Comparison of ENCODE assay signal across 15 cellular contexts in the genomic region with DNA sequence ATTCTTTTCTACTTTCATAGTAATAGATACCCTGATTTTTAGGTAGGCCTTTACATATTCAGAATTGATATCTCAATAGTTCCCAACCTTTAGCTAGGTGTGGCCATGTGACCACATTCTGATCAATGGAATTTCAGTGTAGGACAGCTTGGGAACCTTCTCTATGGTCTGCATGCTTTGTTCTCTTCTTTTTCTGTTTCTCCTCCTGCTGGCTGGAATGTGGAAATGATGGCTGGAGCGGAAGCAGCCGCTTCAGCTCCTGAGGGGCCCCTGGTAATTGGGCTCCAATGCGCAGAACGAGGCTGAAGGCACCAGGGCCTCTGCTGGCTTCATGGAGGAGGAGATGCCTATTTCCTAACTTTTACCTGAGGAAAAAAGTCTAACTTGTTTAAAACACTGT.
DNase-seq lines count a peak whose midpoint lies in the region; ATAC-seq and TF ChIP-seq lines count a peak whose summit lies in the region.
"Had no signal": no experiment of that assay in that cellular context is flagged by ENCODE, and none has a peak within 500 bp of the region (broad histone marks: within the 10 kb centered on the region; RNA-seq: fewer than 3 reads in every experiment).

No MANE protein-coding gene starts in this region.

- no peaks in the 10 kb centered on the region for H3K9me3 ChIP-seq in iPS DF 6.9 (ENCODE audit: control insufficient read depth, insufficient read depth, low read length)
- H3K9me3 ChIP-seq: Peyer's patch had no signal

- H3K9me3 Mint-ChIP-seq in WTC11: no peaks in the 10 kb centered on the region
- H3K9me3 Mint-ChIP-seq: activated B cell treated with CpG ODN at 0.5 μM for 24 hours; activated T-cell treated with anti-CD3 and anti-CD28 coated beads, Interleukin-2, amount 50 U/mL, for 4 hours; CD14-positive monocyte; naive thymus-derived CD8-positive, alpha-beta T cell had no signal

- no peaks in the 10 kb centered on the region for H3K4me1 ChIP-seq in iPS DF 6.9 (ENCODE audit: control insufficient read depth, insufficient read depth, low read length)
- H3K4me1 ChIP-seq: Peyer's patch had no signal

- peaks cover 7% of the 10 kb centered on the region for H3K4me1 Mint-ChIP-seq in WTC11

- TF ChIP-seq CTCF in AG04449 (IDR thresholded peaks at IDR 0.05; ENCODE audit: insufficient read depth, low read length, missing control alignments) (peak; percentile 14), WTC11 (IDR thresholded peaks at IDR 0.05) (peak; percentile 21; the same call in 1 of the 2 replicates)

- no peak overlapping the region for H3K27ac Mint-ChIP-seq in WTC11
- H3K27ac Mint-ChIP-seq: activated B cell treated with CpG ODN at 0.5 μM for 24 hours; CD14-positive monocyte; naive thymus-derived CD8-positive, alpha-beta T cell had no signal

- no peaks in the 10 kb centered on the region for H3K36me3 Mint-ChIP-seq in WTC11
- H3K36me3 Mint-ChIP-seq: CD14-positive monocyte had no signal

- POLR2A ChIA-PET in AG04449 (lab: Yijun Ruan, JAX): no interaction called here
- POLR2A ChIA-PET in WTC11 (lab: Charles Lee): no interaction called here

- ATAC-seq in WTC11 (peak; percentile 81), GM19395 (IDR thresholded peaks at IDR 0.05; ENCODE audit: unreplicated experiment) (no peak)
- ATAC-seq: activated T-cell treated with anti-CD3 and anti-CD28 coated beads, Interleukin-2, amount 50 U/mL, for 4 hours; naive thymus-derived CD8-positive, alpha-beta T cell had no signal

- H3K27me3 ChIP-seq in H7 (ENCODE audit: control insufficient read depth, insufficient read depth, low read length) (no peaks in the 10 kb centered on the region), iPS DF 6.9 (ENCODE audit: control insufficient read depth, insufficient read depth, low read length) (no peaks in the 10 kb centered on the region)
- H3K27me3 ChIP-seq: Peyer's patch had no signal

- no peak overlapping the region for H3K27ac ChIP-seq in iPS DF 6.9 (ENCODE audit: low read length)
- H3K27ac ChIP-seq: Peyer's patch had no signal

- no peak overlapping the region for H3K4me3 ChIP-seq in AG04449 (ENCODE audit: low read depth, low read length)
- H3K4me3 ChIP-seq in H7 (ENCODE audit: insufficient read depth, low read depth, low read length): no peak overlapping the region
- H3K4me3 ChIP-seq in iPS DF 6.9 (ENCODE audit: low read length): no peak overlapping the region
- H3K4me3 ChIP-seq: Peyer's patch had no signal

- CTCF ChIA-PET in AG04449 (lab: Yijun Ruan, JAX) (interaction anchor here (1.0 to 1.7 kb wide), 2 partner anchors 15 to 60 kb away, joined by 5 read pairs; no protein-coding TSS in a partner anchor), WTC11 (lab: Charles Lee) (interaction anchor here (0.9 to 1.1 kb wide), 3 partner anchors 15 to 24 kb away, joined by 3 to 4 read pairs (median 3); no protein-coding TSS in a partner anchor)

- no peak overlapping the region for H3K4me3 Mint-ChIP-seq in WTC11
- H3K4me3 Mint-ChIP-seq: activated B cell treated with CpG ODN at 0.5 μM for 24 hours; activated T-cell treated with anti-CD3 and anti-CD28 coated beads, Interleukin-2, amount 50 U/mL, for 4 hours; CD14-positive monocyte; naive thymus-derived CD8-positive, alpha-beta T cell had no signal

- no CpG with 5 or more reads among the region's 4 CpGs for WGBS in iPS DF 6.9 (ENCODE audit: insufficient coverage, insufficient read length)

- H3K36me3 ChIP-seq in H7 (replicated peaks; ENCODE audit: control insufficient read depth, insufficient read depth, low read length) (no peaks in the 10 kb centered on the region), iPS DF 6.9 (ENCODE audit: control insufficient read depth, insufficient read depth, low read length) (no peaks in the 10 kb centered on the region)

- H3K27me3 Mint-ChIP-seq in WTC11 (ENCODE audit: low read depth): no peaks in the 10 kb centered on the region; the same call in 1 of the 2 replicates
- H3K27me3 Mint-ChIP-seq: activated B cell treated with CpG ODN at 0.5 μM for 24 hours had no signal

- DNase-seq in AG04449 (ENCODE audit: low read depth, low spot score) (no peak), H7 (peak; percentile 92), WTC11 (ENCODE audit: low spot score) (peak; percentile 49), iPS DF 6.9 (ENCODE audit: low read depth, low spot score) (peak; percentile 41), HK-2 (ENCODE audit: unreplicated experiment) (no peak)
- no peak for DNase-seq in activated CD4-positive, alpha-beta T cell treated with anti-CD3 and anti-CD28 coated beads, Interleukin-2, amount 50 U/mL, for 4 hours
- no peak for DNase-seq in activated CD4-positive, alpha-beta T cell treated with anti-CD3 and anti-CD28 coated beads, Interleukin-2, amount 50 U/mL, for 48 hours
- DNase-seq: activated B cell treated with CpG ODN at 0.5 μM for 24 hours; activated T-cell treated with anti-CD3 and anti-CD28 coated beads, Interleukin-2, amount 50 U/mL, for 4 hours; anterior cingulate cortex; naive thymus-derived CD8-positive, alpha-beta T cell; Peyer's patch; stimulated activated CD4-positive, alpha-beta T cell treated with anti-CD3 and anti-CD28 coated beads, Interleukin-12 subunit alpha, Interleukin-12 subunit beta, amount 100 ng/mL, for 4 hours had no signal

TF ChIP-seq in WTC11, 78 proteins besides CTCF, POLR2A, EP300 and RAD21 (continues in another document):
- TF ChIP-seq TEAD4 (CRISPR knock-in tag; IDR thresholded peaks at IDR 0.05) (peak; percentile 62; the same call in 1 of the 2 replicates), TEAD1 (CRISPR knock-in tag; IDR thresholded peaks at IDR 0.05) (peak; percentile 93; the same call in 1 of the 2 replicates), USF1 (CRISPR knock-in tag; IDR thresholded peaks at IDR 0.05) (no peak), E2F4 (CRISPR knock-in tag; IDR thresholded peaks at IDR 0.05; ENCODE audit: borderline replicate concordance, low read depth) (no peak), JAZF1 (CRISPR knock-in tag; IDR thresholded peaks at IDR 0.05) (no peak), ZNF396 (CRISPR knock-in tag; IDR thresholded peaks at IDR 0.05; ENCODE audit: borderline replicate concordance) (no peak), ZNF512 (CRISPR knock-in tag; IDR thresholded peaks at IDR 0.05; ENCODE audit: borderline replicate concordance) (no peak), ATF6 (CRISPR knock-in tag; IDR thresholded peaks at IDR 0.05) (no peak), NFATC4 (CRISPR knock-in tag; IDR thresholded peaks at IDR 0.05) (no peak)
- TF ChIP-seq, protein P1, sequence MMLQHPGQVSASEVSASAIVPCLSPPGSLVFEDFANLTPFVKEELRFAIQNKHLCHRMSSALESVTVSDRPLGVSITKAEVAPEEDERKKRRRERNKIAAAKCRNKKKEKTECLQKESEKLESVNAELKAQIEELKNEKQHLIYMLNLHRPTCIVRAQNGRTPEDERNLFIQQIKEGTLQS (CRISPR knock-in tag; conservative IDR thresholded peaks at IDR 0.05): no peak
- TF ChIP-seq, protein P2, sequence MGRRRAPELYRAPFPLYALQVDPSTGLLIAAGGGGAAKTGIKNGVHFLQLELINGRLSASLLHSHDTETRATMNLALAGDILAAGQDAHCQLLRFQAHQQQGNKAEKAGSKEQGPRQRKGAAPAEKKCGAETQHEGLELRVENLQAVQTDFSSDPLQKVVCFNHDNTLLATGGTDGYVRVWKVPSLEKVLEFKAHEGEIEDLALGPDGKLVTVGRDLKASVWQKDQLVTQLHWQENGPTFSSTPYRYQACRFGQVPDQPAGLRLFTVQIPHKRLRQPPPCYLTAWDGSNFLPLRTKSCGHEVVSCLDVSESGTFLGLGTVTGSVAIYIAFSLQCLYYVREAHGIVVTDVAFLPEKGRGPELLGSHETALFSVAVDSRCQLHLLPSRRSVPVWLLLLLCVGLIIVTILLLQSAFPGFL (CRISPR knock-in tag; IDR thresholded peaks at IDR 0.05; ENCODE audit: borderline replicate concordance): no peak

Comparison
In these comparisons a context has a peak if more than half of its experiments do, and no peak if none do; other contexts are left out.
1. DNase-seq: peak in H7 (single experiment), WTC11 (single experiment) and iPS DF 6.9 (single experiment); none in AG04449 (single experiment), HK-2 (single experiment), activated CD4-positive, alpha-beta T cell treated with anti-CD3 and anti-CD28 coated beads, Interleukin-2, amount 50 U/mL, for 4 hours (0 of 2) and activated CD4-positive, alpha-beta T cell treated with anti-CD3 and anti-CD28 coated beads, Interleukin-2, amount 50 U/mL, for 48 hours (0 of 2).